ENCODE assay signal across 8 cellular contexts in genomic region chr3:53044371-53045106, GRCh38. TPM values are rescaled to one million over a fixed set of nuclear protein-coding genes. Genes with fewer than 3 reads are reported as not detected.
DNase-seq lines count a peak whose midpoint lies in the region; ATAC-seq and TF ChIP-seq lines count a peak whose summit lies in the region.

No MANE protein-coding gene starts in this region.

- peak overlapping the region; percentile 93 for H3K4me3 Mint-ChIP-seq in activated CD4-positive, alpha-beta T cell treated with anti-CD3 and anti-CD28 coated beads for 36 hours

- peak overlapping the region; percentile 46 for H3K9ac ChIP-seq in HUES6 (ENCODE audit: low read length)
- H3K9ac ChIP-seq in duodenal mucosa (ENCODE audit: low read depth in 1 of 2, low read length in 2 of 2) = peak overlapping the region; percentile 81 to 90

- DNase-seq in A673 (ENCODE audit: low spot score) (peak; percentile 12), lower leg skin (ENCODE audit: low spot score in 2 of 2) (no peak)
- peak; percentile 52 for DNase-seq in activated CD4-positive, alpha-beta T cell treated with anti-CD3 and anti-CD28 coated beads for 36 hours
- peak; percentile 3 for DNase-seq in stimulated activated CD8-positive, alpha-beta memory T cell treated with anti-CD3 and anti-CD28 coated beads, Interleukin-4, amount 100 ng/mL, for 24 hours (ENCODE audit: low read depth)

- POLR2A ChIA-PET in A673 (lab: Charles Lee; ENCODE audit: low non-redundant PET) = no interaction called here
- POLR2A ChIA-PET in activated CD4-positive, alpha-beta T cell treated with anti-CD3 and anti-CD28 coated beads for 36 hours (lab: Charles Lee) = no interaction called here

- H3K4me1 Mint-ChIP-seq in activated CD4-positive, alpha-beta T cell treated with anti-CD3 and anti-CD28 coated beads for 36 hours = peaks cover 52% of the 10 kb centered on the region

- peaks cover 5% of the 10 kb centered on the region for H3K36me3 Mint-ChIP-seq in activated CD4-positive, alpha-beta T cell treated with anti-CD3 and anti-CD28 coated beads for 36 hours (ENCODE audit: low read depth)

- peak overlapping the region; percentile 96 for H3K27ac Mint-ChIP-seq in activated CD4-positive, alpha-beta T cell treated with anti-CD3 and anti-CD28 coated beads for 36 hours

- TF ChIP-seq POLR2A in lower leg skin (IDR thresholded peaks at IDR 0.05) = no peak

- 17 to 18% methylated on average over 30 to 31 of the region's 33 CpGs for WGBS in lower leg skin, 2 donors

- H3K27me3 Mint-ChIP-seq in activated CD4-positive, alpha-beta T cell treated with anti-CD3 and anti-CD28 coated beads for 36 hours = no peaks in the 10 kb centered on the region

- H3K4me1 ChIP-seq in A673 (ENCODE audit: insufficient read depth, low read length, poor library complexity, severe bottlenecking) (no peaks in the 10 kb centered on the region), HUES6 (ENCODE audit: control insufficient read depth, insufficient read depth, low read length) (peaks cover 6% of the 10 kb centered on the region; the same call in 1 of the 2 replicates), duodenal mucosa (ENCODE audit: control insufficient read depth in 1 of 2, insufficient read depth in 2 of 2, low read length in 2 of 2) (peaks cover 11 to 18% of the 10 kb centered on the region in 2 donors)

- H3K27ac ChIP-seq in A673 (ENCODE audit: low read depth, low read length, poor library complexity, severe bottlenecking) (no peak overlapping the region), HUES6 (ENCODE audit: low read depth, low read length) (no peak overlapping the region), duodenal mucosa (ENCODE audit: low read depth, low read length) (peak overlapping the region; percentile 73)

- H3K27me3 ChIP-seq in A673 (replicated peaks; ENCODE audit: insufficient read depth, low read depth, low read length, poor library complexity) (peaks cover 16% of the 10 kb centered on the region), HUES6 (ENCODE audit: control insufficient read depth, insufficient read depth, low read length) (peaks cover 44% of the 10 kb centered on the region), duodenal mucosa (ENCODE audit: control insufficient read depth in 1 of 2, insufficient read depth in 2 of 2, low read length in 2 of 2) (no peaks in the 10 kb centered on the region)

- intact Hi-C loops in A673 (cut with micrococcal nuclease; ENCODE audit: unreplicated experiment) = no loop called here
- intact Hi-C loops in activated CD4-positive, alpha-beta T cell treated with anti-CD3 and anti-CD28 coated beads for 36 hours (cut with DNase I, micrococcal nuclease) = loop anchor here (2.0 to 10.0 kb wide), 5 partner anchors 62 to 840 kb away; partner anchors contain the start of genes ACTR8 (in 1 of the 2), GLT8D1 (in 1 of the 2), NEK4 (in 1 of the 2) and SPCS1 (in 1 of the 2)
- intact Hi-C loops in lower leg skin (cut with DNase I; ENCODE audit: low total_unique reads) = no loop called here

- no peaks in the 10 kb centered on the region for H3K36me3 ChIP-seq in A673 (ENCODE audit: insufficient read depth, low read length, poor library complexity, severe bottlenecking)
- H3K36me3 ChIP-seq in HUES6 (ENCODE audit: control insufficient read depth, insufficient read depth, low read length) = no peaks in the 10 kb centered on the region
- H3K36me3 ChIP-seq in duodenal mucosa (ENCODE audit: control insufficient read depth in 1 of 2, insufficient read depth in 2 of 2, low read length in 2 of 2) = no peaks in the 10 kb centered on the region

- H3K4me3 ChIP-seq in A673 (ENCODE audit: low read depth, low read length, poor library complexity, severe bottlenecking) = peak overlapping the region; percentile 39
- H3K4me3 ChIP-seq in HUES6 (ENCODE audit: low read depth, low read length) = peak overlapping the region; percentile 65
- H3K4me3 ChIP-seq in duodenal mucosa (ENCODE audit: low read depth in 1 of 2, low read length in 2 of 2) = peak overlapping the region; percentile 83 to 84
- H3K4me3 ChIP-seq in lower leg skin (ENCODE audit: low read depth, poor library complexity, severe bottlenecking) = peak overlapping the region; percentile 66

- no peaks in the 10 kb centered on the region for H3K9me3 Mint-ChIP-seq in activated CD4-positive, alpha-beta T cell treated with anti-CD3 and anti-CD28 coated beads for 36 hours (ENCODE audit: low read depth)

- ATAC-seq in GM18511 (IDR thresholded peaks at IDR 0.05; ENCODE audit: unreplicated experiment) (peak; percentile 1), HG03097 (IDR thresholded peaks at IDR 0.05; ENCODE audit: low FRiP score, unreplicated experiment) (no peak)
- peak; percentile 16 for ATAC-seq in activated CD4-positive, alpha-beta T cell treated with anti-CD3 and anti-CD28 coated beads for 36 hours

- CTCF ChIA-PET in A673 (lab: Charles Lee) = no interaction called here
- CTCF ChIA-PET in activated CD4-positive, alpha-beta T cell treated with anti-CD3 and anti-CD28 coated beads for 36 hours (lab: Charles Lee) = interaction anchor here (1.0 to 1.4 kb wide), 3 partner anchors 9 to 21 kb away, joined by 3 read pairs; no protein-coding TSS in a partner anchor

- H3K9me3 ChIP-seq in A673 (ENCODE audit: low read depth, low read length, poor library complexity, severe bottlenecking) = no peaks in the 10 kb centered on the region
- no peaks in the 10 kb centered on the region for H3K9me3 ChIP-seq in HUES6 (ENCODE audit: control insufficient read depth, insufficient read depth, low read depth, low read length)
- no peaks in the 10 kb centered on the region for H3K9me3 ChIP-seq in duodenal mucosa (ENCODE audit: control insufficient read depth in 1 of 2, low read length in 2 of 2)

- TF ChIP-seq CTCF in A673 (conservative IDR thresholded peaks at IDR 0.05; ENCODE audit: low read depth, low read length) (no peak), lower leg skin (IDR thresholded peaks at IDR 0.05) (no peak)

- BruUV-seq in A673 (replicated peaks; lab: Mats Ljungman, UMichigan) = no TSS peak

RNA-seq across cellular contexts. Expression of gene SFMBT1, which starts 1.3 kb away (rescaled TPM):
- 1.4 and 2.1 TPM in 2 replicates for total RNA-seq in A673 (2021)
- 10 to 100 TPM; 14.5 to 20.3 TPM for total RNA-seq in activated CD4-positive, alpha-beta T cell treated with anti-CD3 and anti-CD28 coated beads for 36 hours
- total RNA-seq in lower leg skin = 10 to 100 TPM in 3 of 4 donors, 1 to 10 TPM in 1; 9.5 to 24.3 (median 14.4) TPM

Comparison
In these comparisons a context has a peak if more than half of its experiments do, and no peak if none do; other contexts are left out.
1. DNase-seq: peak in A673 (single experiment), activated CD4-positive, alpha-beta T cell treated with anti-CD3 and anti-CD28 coated beads for 36 hours (single experiment) and stimulated activated CD8-positive, alpha-beta memory T cell treated with anti-CD3 and anti-CD28 coated beads, Interleukin-4, amount 100 ng/mL, for 24 hours (single experiment); none in lower leg skin (0 of 2).
2. intact Hi-C loops: an anchor here in activated CD4-positive, alpha-beta T cell treated with anti-CD3 and anti-CD28 coated beads for 36 hours (2.0 to 10.0 kb wide); none called in A673 and lower leg skin.
3. Peak in every context shown above with its lines, with median percentiles within 50 percentile points of each other: H3K4me3 ChIP-seq.